1 cellular context compared by ENCODE assay signal in genomic region chr1:87331319-87332269, GRCh38.
A peak's percentile ranks its signal among the peaks of the same experiment; 100 is the strongest.
TF ChIP-seq lines count a peak whose summit lies in the region.

No MANE protein-coding gene starts in this region.

TF ChIP-seq in HepG2, 621 proteins besides CTCF, POLR2A, EP300 and RAD21 (continued from another document and continues in another):
- peak; percentile 34; the same call in 1 of the 2 replicates for TF ChIP-seq POLR2G (IDR thresholded peaks at IDR 0.05; ENCODE audit: low read depth, low read length)
- peak; percentile 60; the same call in 1 of the 2 replicates for TF ChIP-seq ARID4A (CRISPR knock-in tag; IDR thresholded peaks at IDR 0.05; ENCODE audit: borderline replicate concordance)
- TF ChIP-seq ZNF746 (CRISPR knock-in tag; IDR thresholded peaks at IDR 0.05) = peak; percentile 55; the same call in 1 of the 2 replicates
- peak; percentile 59 for TF ChIP-seq FOXA3 (CRISPR knock-in tag; IDR thresholded peaks at IDR 0.05)
- peak; percentile 36; the same call in 1 of the 2 replicates for TF ChIP-seq TGIF2 (CRISPR knock-in tag; IDR thresholded peaks at IDR 0.05)
- 0 out of 2 replicates have a peak, but pooled peaks have one; percentile 33 for TF ChIP-seq HDAC1 (CRISPR knock-in tag; IDR thresholded peaks at IDR 0.05)
- TF ChIP-seq ZHX1 (CRISPR knock-in tag; IDR thresholded peaks at IDR 0.05; ENCODE audit: low read depth) = no peak
- no peak for TF ChIP-seq SKI (IDR thresholded peaks at IDR 0.05; ENCODE audit: partially characterized antibody)
- peak; percentile 12 for TF ChIP-seq XRCC5 (optimal IDR thresholded peaks at IDR 0.05; ENCODE audit: low read length)
- no peak for TF ChIP-seq MAZ (IDR thresholded peaks at IDR 0.05; ENCODE audit: borderline replicate concordance, low read depth, low read length)
- peak; percentile 57; the same call in 1 of the 2 replicates for TF ChIP-seq MAZ (CRISPR knock-in tag; IDR thresholded peaks at IDR 0.05; ENCODE audit: low read depth)
- peak; percentile 35 for TF ChIP-seq HNRNPK (IDR thresholded peaks at IDR 0.05; ENCODE audit: low read depth, low read length, poor library complexity, severe bottlenecking)
- no peak for TF ChIP-seq ZBTB37 (CRISPR knock-in tag; IDR thresholded peaks at IDR 0.05)
- TF ChIP-seq HNRNPL (IDR thresholded peaks at IDR 0.05; ENCODE audit: low read depth, low read length) = peak; percentile 68; the same call in 1 of the 2 replicates
- peak; percentile 76; the same call in 1 of the 2 replicates for TF ChIP-seq ZNF770 (CRISPR knock-in tag; IDR thresholded peaks at IDR 0.05)
- no peak for TF ChIP-seq MATR3 (CRISPR knock-in tag; IDR thresholded peaks at IDR 0.05)
- TF ChIP-seq ZNF292 (CRISPR knock-in tag; IDR thresholded peaks at IDR 0.05; ENCODE audit: borderline replicate concordance, low read depth) = peak; percentile 33; the same call in 1 of the 2 replicates
- 0 out of 2 replicates have a peak, but pooled peaks have one; percentile 4 for TF ChIP-seq ZNF574 (CRISPR knock-in tag; IDR thresholded peaks at IDR 0.05)
- peak; percentile 56 for TF ChIP-seq UBTF (CRISPR knock-in tag; IDR thresholded peaks at IDR 0.05)
- peak; percentile 66; the same call in 1 of the 2 replicates for TF ChIP-seq CEBPG (CRISPR knock-in tag; IDR thresholded peaks at IDR 0.05)
- 0 out of 2 replicates have a peak, but pooled peaks have one; percentile 56 for TF ChIP-seq THAP9 (CRISPR knock-in tag; IDR thresholded peaks at IDR 0.05; ENCODE audit: borderline replicate concordance)
- peak; percentile 49 for TF ChIP-seq SAP130 (CRISPR knock-in tag; IDR thresholded peaks at IDR 0.05; ENCODE audit: low read depth)
- 0 out of 2 replicates have a peak, but pooled peaks have one; percentile 58 for TF ChIP-seq ZC3H4 (CRISPR knock-in tag; IDR thresholded peaks at IDR 0.05; ENCODE audit: borderline replicate concordance)
- 0 out of 2 replicates have a peak, but pooled peaks have one; percentile 31 for TF ChIP-seq E2F5 (CRISPR knock-in tag; conservative IDR thresholded peaks at IDR 0.05)
- TF ChIP-seq NBN (conservative IDR thresholded peaks at IDR 0.05) = no peak
- peak; percentile 53; the same call in 1 of the 2 replicates for TF ChIP-seq SIN3A (IDR thresholded peaks at IDR 0.05; ENCODE audit: borderline replicate concordance, low read depth, low read length)
- peak; percentile 76; the same call in 1 of the 2 replicates for TF ChIP-seq ZNF512B (CRISPR knock-in tag; IDR thresholded peaks at IDR 0.05; ENCODE audit: borderline replicate concordance)
- no peak for TF ChIP-seq HCFC1 (IDR thresholded peaks at IDR 0.05; ENCODE audit: low read depth, low read length)
